15 cellular contexts compared by ENCODE assay signal in genomic region chr4:15774020-15774420, GRCh38. TPM values are rescaled to one million over a fixed set of nuclear protein-coding genes. Genes with fewer than 3 reads are reported as not detected.
DNase-seq lines count a peak whose midpoint lies in the region; ATAC-seq, FAIRE-seq and TF ChIP-seq lines count a peak whose summit lies in the region.
"Had no signal": no experiment of that assay in that cellular context is flagged by ENCODE, and none has a peak within 500 bp of the region (broad histone marks: within the 10 kb centered on the region; RNA-seq: fewer than 3 reads in every experiment).

No MANE protein-coding gene starts in this region.

- H3K9me3 Mint-ChIP-seq in activated T-helper 17 cell treated with anti-CD3 and anti-CD28 coated beads, Interleukin-2, amount 50 U/mL, for 72 hours, result no peaks in the 10 kb centered on the region
- H3K9me3 Mint-ChIP-seq: activated naive CD4-positive, alpha-beta T cell treated with anti-CD3 and anti-CD28 coated beads for 36 hours had no signal

- no peak overlapping the region for H4K91ac ChIP-seq in mesenchymal stem cell (ENCODE audit: low read length)

- no peak overlapping the region for H3K4ac ChIP-seq in mesenchymal stem cell (ENCODE audit: low read depth in 1 of 2, low read length in 2 of 2)

- peak overlapping the region; percentile 60 for H3K4me2 ChIP-seq in DND-41 (ENCODE audit: insufficient read depth, low read length)
- H3K4me2 ChIP-seq in mesenchymal stem cell (ENCODE audit: low read length, poor library complexity, severe bottlenecking), result no peak overlapping the region

- TF ChIP-seq CTCF in DND-41 (IDR thresholded peaks at IDR 0.05; ENCODE audit: borderline replicate concordance, extremely low read depth, low read length, poor library complexity, severe bottlenecking), result no peak

- H3K4me1 ChIP-seq in DND-41 (ENCODE audit: insufficient read depth, low read length), result peaks cover 91% of the 10 kb centered on the region
- H3K4me1 ChIP-seq in mesenchymal stem cell (ENCODE audit: control insufficient read depth, insufficient read depth, low read depth, low read length), result peaks cover 8% of the 10 kb centered on the region
- H3K4me1 ChIP-seq: SJCRH30 had no signal

- peaks cover 42% of the 10 kb centered on the region for H3K4me1 Mint-ChIP-seq in activated T-helper 17 cell treated with anti-CD3 and anti-CD28 coated beads, Interleukin-2, amount 50 U/mL, for 72 hours

- no peaks in the 10 kb centered on the region for H3K79me1 ChIP-seq in mesenchymal stem cell (replicated peaks; ENCODE audit: low read length, poor library complexity, severe bottlenecking)

- H3K4me3 Mint-ChIP-seq in activated T-helper 17 cell treated with anti-CD3 and anti-CD28 coated beads, Interleukin-2, amount 50 U/mL, for 72 hours, result no peak overlapping the region
- H3K4me3 Mint-ChIP-seq: activated naive CD4-positive, alpha-beta T cell treated with anti-CD3 and anti-CD28 coated beads for 36 hours had no signal

- H3K23ac ChIP-seq in mesenchymal stem cell (ENCODE audit: low read length in 2 of 2), result no peak overlapping the region

- H2AFZ ChIP-seq in DND-41 (ENCODE audit: low read depth, low read length), result no peak overlapping the region
- H2AFZ ChIP-seq in mesenchymal stem cell (ENCODE audit: low read depth, low read length), result no peak overlapping the region

- H3K27me3 Mint-ChIP-seq in activated T-helper 17 cell treated with anti-CD3 and anti-CD28 coated beads, Interleukin-2, amount 50 U/mL, for 72 hours, result peaks cover 30% of the 10 kb centered on the region

- H3K27me3 ChIP-seq in DND-41 (ENCODE audit: insufficient read depth, low read length, poor library complexity), result no peaks in the 10 kb centered on the region
- H3K27me3 ChIP-seq in mesenchymal stem cell (ENCODE audit: control insufficient read depth in 1 of 2, insufficient read depth in 1 of 2, low read length in 2 of 2), result peaks cover 47 to 48% of the 10 kb centered on the region in 2 experiments
- H3K27me3 ChIP-seq: gastroesophageal sphincter, MG63, SJCRH30 had no signal

- WGBS in mesenchymal stem cell, result 87% methylated on average over 4 of the region's 4 CpGs

- peak overlapping the region; percentile 97 for H3K9ac ChIP-seq in DND-41 (ENCODE audit: low read depth, low read length)
- H3K9ac ChIP-seq in mesenchymal stem cell (ENCODE audit: low read length), result no peak overlapping the region
- H3K9ac ChIP-seq: BLaER1 treated with 17β-estradiol and CSF1 and Interleukin-3, amounts not matched to agents 10 nM and 100 nM had no signal

- H4K8ac ChIP-seq in mesenchymal stem cell (ENCODE audit: low read length), result no peak overlapping the region

- no peak overlapping the region for H2BK15ac ChIP-seq in mesenchymal stem cell (ENCODE audit: low read depth, poor library complexity, severe bottlenecking)

- no peak for TF ChIP-seq POLR2A in H54 (IDR thresholded peaks at IDR 0.05; ENCODE audit: low read depth, low read length)

- no peak for ATAC-seq in DND-41 (ENCODE audit: insufficient read depth, low read depth)
- peak; percentile 36 for ATAC-seq in activated T-helper 17 cell treated with anti-CD3 and anti-CD28 coated beads, Interleukin-2, amount 50 U/mL, for 72 hours (replicated peaks)
- ATAC-seq: gastroesophageal sphincter had no signal

- peak overlapping the region; percentile 96 for H3K27ac ChIP-seq in DND-41 (ENCODE audit: low read length)
- H3K27ac ChIP-seq in mesenchymal stem cell (ENCODE audit: low read length, poor library complexity, severe bottlenecking), result no peak overlapping the region
- H3K27ac ChIP-seq: gastroesophageal sphincter, SJCRH30, thoracic aorta had no signal

- no peaks in the 10 kb centered on the region for H3K9me3 ChIP-seq in DND-41 (ENCODE audit: insufficient read depth, low read length, severe bottlenecking)
- no peaks in the 10 kb centered on the region for H3K9me3 ChIP-seq in mesenchymal stem cell (ENCODE audit: control insufficient read depth, low read length)
- H3K9me3 ChIP-seq: gastroesophageal sphincter, MG63, SJCRH30, thoracic aorta had no signal

- no peak overlapping the region for H2BK5ac ChIP-seq in mesenchymal stem cell (ENCODE audit: low read depth, low read length, poor library complexity, severe bottlenecking)

- H3K18ac ChIP-seq in mesenchymal stem cell (ENCODE audit: low read depth in 1 of 2, low read length in 2 of 2), result no peak overlapping the region

- no peak for FAIRE-seq in H54 (lab: Jason Lieb, UNC)
- FAIRE-seq: islet of Langerhans had no signal

- peaks cover 15% of the 10 kb centered on the region; the same call in 1 of the 2 replicates for H3K36me3 ChIP-seq in DND-41 (ENCODE audit: insufficient read depth, low read length)
- H3K36me3 ChIP-seq in mesenchymal stem cell (ENCODE audit: control insufficient read depth in 1 of 2, insufficient read depth in 2 of 2, low read depth in 1 of 2, low read length in 2 of 2), result no peaks in the 10 kb centered on the region
- H3K36me3 ChIP-seq: gastroesophageal sphincter, MG63, SJCRH30, thoracic aorta had no signal

- no peak overlapping the region for H2AK5ac ChIP-seq in mesenchymal stem cell (ENCODE audit: low read length, severe bottlenecking)

- H2BK12ac ChIP-seq in mesenchymal stem cell (ENCODE audit: low read length in 2 of 2), result no peak overlapping the region

- H3K4me3 ChIP-seq in DND-41 (ENCODE audit: low read depth in 1 of 2, low read length in 2 of 2) (0 out of 4 replicates have a peak overlapping the region, but pooled peaks of 1 of the 2 experiments have one; percentile 82), mesenchymal stem cell (ENCODE audit: insufficient read depth in 1 of 2, low read depth in 1 of 2, low read length in 2 of 2) (no peak overlapping the region)
- H3K4me3 ChIP-seq: BLaER1 treated with 17β-estradiol and CSF1 and Interleukin-3, amounts not matched to agents 10 nM and 100 nM; gastroesophageal sphincter; MG63; SJCRH30; thoracic aorta had no signal

- H4K20me1 ChIP-seq in DND-41 (ENCODE audit: insufficient read depth, low read length), result peaks cover 7% of the 10 kb centered on the region; the same call in 1 of the 2 replicates

- DNase-seq in DND-41, result no peak
- peak; percentile 66 for DNase-seq in HT-29 (ENCODE audit: low spot score)
- DNase-seq in mesenchymal stem cell, result peak; percentile 75
- DNase-seq in H54 (ENCODE audit: insufficient read length, low spot score), result no peak
- no peak for DNase-seq in NCI-H2029 (lab: John Stamatoyannopoulos, UW)
- DNase-seq in NCI-H524 treated with DMSO at 0.1 percent for 48 hours (lab: John Stamatoyannopoulos, UW), result no peak
- DNase-seq: activated naive CD4-positive, alpha-beta T cell treated with anti-CD3 and anti-CD28 coated beads for 36 hours; MG63; SJCRH30 had no signal

- H3K36me3 Mint-ChIP-seq in activated T-helper 17 cell treated with anti-CD3 and anti-CD28 coated beads, Interleukin-2, amount 50 U/mL, for 72 hours (ENCODE audit: low read depth), result no peaks in the 10 kb centered on the region

- peaks cover 97% of the 10 kb centered on the region for H3K79me2 ChIP-seq in DND-41 (ENCODE audit: insufficient read depth, low read length)

- H2BK120ac ChIP-seq in mesenchymal stem cell (ENCODE audit: low read depth, low read length), result no peak overlapping the region

- no peak overlapping the region for H3K27ac Mint-ChIP-seq in activated T-helper 17 cell treated with anti-CD3 and anti-CD28 coated beads, Interleukin-2, amount 50 U/mL, for 72 hours
- H3K27ac Mint-ChIP-seq: activated naive CD4-positive, alpha-beta T cell treated with anti-CD3 and anti-CD28 coated beads for 36 hours; progenitor cell of endocrine pancreas had no signal

- H3K14ac ChIP-seq in mesenchymal stem cell (ENCODE audit: low read length in 2 of 2), result no peak overlapping the region

RNA-seq across cellular contexts. Expression of gene CD38, which starts 4.1 kb away (rescaled TPM):
- total RNA-seq in HT-29 (2014; rRNA removed; shearing (Covaris generic)), result 0.05 TPM in 1 of 2 replicates, not detected in the other
- total RNA-seq in activated T-helper 17 cell treated with anti-CD3 and anti-CD28 coated beads, Interleukin-2, amount 50 U/mL, for 72 hours, result 1 to 10 TPM; 3.0 to 3.9 TPM
- 0.41 TPM for polyA plus RNA-seq in mesenchymal stem cell (2013, experiment 1 of 2)
- 0.42 TPM for polyA plus RNA-seq in mesenchymal stem cell (2013, experiment 2 of 2)
- total RNA-seq: progenitor cell of endocrine pancreas had no signal

Comparison
In these comparisons a context has a peak if more than half of its experiments do, and no peak if none do; other contexts are left out.
1. DNase-seq: peak in HT-29 (single experiment) and mesenchymal stem cell (single experiment); none in DND-41 (single experiment), H54 (single experiment), NCI-H2029 (single experiment) and NCI-H524 treated with DMSO at 0.1 percent for 48 hours (single experiment).